ENCODE assay signal across 9 cellular contexts in the genomic region with DNA sequence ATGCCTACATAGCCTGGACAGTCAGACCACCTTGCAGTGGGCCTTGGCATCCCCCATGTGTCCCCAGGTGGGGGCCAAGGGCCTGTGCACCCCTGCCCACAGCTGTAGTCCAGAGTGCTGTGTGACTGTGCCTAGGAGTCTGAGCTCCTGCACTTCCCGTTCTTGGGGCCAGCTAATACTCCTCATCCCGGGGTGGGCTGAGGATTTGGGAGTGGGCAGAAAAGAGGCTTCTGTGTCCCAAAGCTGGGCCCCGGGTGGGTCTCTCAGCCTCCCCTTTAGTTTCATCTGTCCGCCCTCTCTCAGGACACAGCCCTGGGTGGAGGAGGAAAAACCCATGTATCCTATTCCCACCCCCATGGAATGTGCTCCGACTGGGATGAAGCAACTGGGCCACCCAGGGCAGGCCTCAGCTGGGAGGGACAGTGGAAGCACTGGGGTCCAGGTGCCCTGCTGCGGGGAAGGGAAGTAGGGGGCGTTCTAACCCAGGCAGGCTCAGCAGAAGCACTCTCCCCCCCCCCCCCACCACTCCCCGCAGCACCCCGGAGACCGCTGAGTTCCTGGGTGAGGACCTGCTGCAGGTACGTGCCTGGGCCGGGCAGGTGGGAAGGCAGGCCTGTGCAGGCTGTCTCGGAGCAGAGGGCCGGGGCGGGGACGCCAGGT. TPM values are rescaled to one million over a fixed set of nuclear protein-coding genes. Genes with fewer than 3 reads are reported as not detected.
DNase-seq lines count a peak whose midpoint lies in the region; ATAC-seq and TF ChIP-seq lines count a peak whose summit lies in the region.
"Had no signal": no experiment of that assay in that cellular context is flagged by ENCODE, and none has a peak within 500 bp of the region (broad histone marks: within the 10 kb centered on the region; RNA-seq: fewer than 3 reads in every experiment).

No MANE protein-coding gene starts in this region.

- no peaks in the 10 kb centered on the region for H3K9me2 ChIP-seq in PC-3 (replicated peaks; ENCODE audit: low read length)

- BruUV-seq in PC-3 (replicated peaks; lab: Mats Ljungman, UMichigan) = no TSS peak

- H3K27ac ChIP-seq in PC-3 (ENCODE audit: low read length) (no peak overlapping the region), parathyroid adenoma (no peak overlapping the region)

- ATAC-seq in PC-3 (no peak), GM18505 (IDR thresholded peaks at IDR 0.05; ENCODE audit: unreplicated experiment) (no peak)

- H2AFZ ChIP-seq in PC-3 (ENCODE audit: low read length) (no peak overlapping the region), parathyroid adenoma (no peak overlapping the region)

- peaks cover 7% of the 10 kb centered on the region; the same call in 1 of the 2 replicates for H3K36me3 ChIP-seq in ES-I3 (ENCODE audit: insufficient read depth, low read length)
- no peaks in the 10 kb centered on the region for H3K36me3 ChIP-seq in PC-3 (ENCODE audit: low read depth, low read length)
- no peaks in the 10 kb centered on the region for H3K36me3 ChIP-seq in parathyroid adenoma (ENCODE audit: control insufficient read depth, insufficient read depth, low read length)

- no peak for TF ChIP-seq CTCF in PC-3 (conservative IDR thresholded peaks at IDR 0.05; ENCODE audit: low read depth, low read length)
- no peak for TF ChIP-seq CTCF in epithelial cell of esophagus (IDR thresholded peaks at IDR 0.05; ENCODE audit: insufficient read depth, low read depth, low read length, missing control alignments)
- TF ChIP-seq CTCF in parathyroid adenoma (IDR thresholded peaks at IDR 0.05) = no peak

- H3K79me2 ChIP-seq in PC-3 (ENCODE audit: low read length) = 0 out of 2 replicates have a peak, but pooled peaks cover 6% of the 10 kb centered on the region
- peaks cover 2% of the 10 kb centered on the region for H3K79me2 ChIP-seq in parathyroid adenoma

- DNase-seq in PC-3 (no peak), epithelial cell of esophagus (ENCODE audit: low read depth) (peak; percentile 86), NCI-H1048 (lab: John Stamatoyannopoulos, UW) (no peak), superior temporal gyrus (ENCODE audit: extremely low spot score) (no peak), HPDE6-E6E7 (ENCODE audit: extremely low spot score) (no peak)
- DNase-seq: NCI-H446 had no signal

- no peaks in the 10 kb centered on the region for H3K9me3 ChIP-seq in ES-I3 (ENCODE audit: control insufficient read depth, insufficient read depth, low read length)
- H3K9me3 ChIP-seq in PC-3 (ENCODE audit: low read length) = no peaks in the 10 kb centered on the region
- H3K9me3 ChIP-seq in parathyroid adenoma (ENCODE audit: control insufficient read depth, low read length) = no peaks in the 10 kb centered on the region

- H4K20me1 ChIP-seq in PC-3 (ENCODE audit: low read length) = no peaks in the 10 kb centered on the region

- intact Hi-C loops in PC-3 (cut with micrococcal nuclease) = no loop called here

- CTCF ChIA-PET in PC-3 (lab: Charles Lee) = interaction anchor here (0.9 kb wide), 1 partner anchor 34 kb away, joined by 3 read pairs; no protein-coding TSS in a partner anchor

- POLR2A ChIA-PET in PC-3 (lab: Charles Lee; ENCODE audit: unreplicated experiment) = no interaction called here

- TF ChIP-seq POLR2A in GM18505 (IDR thresholded peaks at IDR 0.05; ENCODE audit: borderline replicate concordance, extremely low read depth, insufficient read depth, insufficient read length) = no peak

- H3K9ac ChIP-seq in ES-I3 (ENCODE audit: low read depth, low read length) (peak overlapping the region; percentile 53), PC-3 (ENCODE audit: low read length) (no peak overlapping the region), parathyroid adenoma (no peak overlapping the region)

- H3K27me3 ChIP-seq in PC-3 (ENCODE audit: low read length) = no peaks in the 10 kb centered on the region
- H3K27me3 ChIP-seq in parathyroid adenoma (ENCODE audit: control insufficient read depth, insufficient read depth, low read length) = no peaks in the 10 kb centered on the region

- peak overlapping the region; percentile 79 for H3K4me3 ChIP-seq in PC-3 (ENCODE audit: low read length)
- H3K4me3 ChIP-seq in epithelial cell of esophagus (ENCODE audit: low read length) = peak overlapping the region; percentile 95
- no peak overlapping the region for H3K4me3 ChIP-seq in parathyroid adenoma (ENCODE audit: low read depth, low read length)

- H3K4me1 ChIP-seq in ES-I3 (ENCODE audit: insufficient read depth, low read length) (peaks cover 11% of the 10 kb centered on the region; the same call in 1 of the 2 replicates), PC-3 (ENCODE audit: insufficient read depth, low read length) (peaks cover 9% of the 10 kb centered on the region; the same call in 1 of the 2 replicates), parathyroid adenoma (peaks cover 22% of the 10 kb centered on the region)

- H3K4me2 ChIP-seq in PC-3 (ENCODE audit: low read length) (peak overlapping the region; percentile 90), parathyroid adenoma (ENCODE audit: low read length) (peak overlapping the region; percentile 87)

- no peaks in the 10 kb centered on the region for H3F3A ChIP-seq in PC-3 (ENCODE audit: low read length, unreplicated experiment)

RNA-seq across cellular contexts. Expression of a gene that starts 1.3 kb away (rescaled TPM):
- 18.0 and 23.2 TPM in 2 replicates for total RNA-seq in PC-3 (2014; rRNA removed)

RNA-seq across cellular contexts. Expression of a gene that starts 17.8 kb away (rescaled TPM):
- total RNA-seq in PC-3 (2014; rRNA removed) = 36.9 and 51.3 TPM in 2 replicates

RNA-seq across cellular contexts. Expression of a gene that starts 32.1 kb away (rescaled TPM):
- 49.1 and 55.7 TPM in 2 replicates for total RNA-seq in PC-3 (2014; rRNA removed)

RNA-seq across cellular contexts. Expression of a gene that starts 34.7 kb away (rescaled TPM):
- total RNA-seq in PC-3 (2014; rRNA removed) = 1,612 and 2,325 TPM in 2 replicates

RNA-seq across cellular contexts. Expression of a gene that starts 45.4 kb away (rescaled TPM):
- 32.9 and 45.4 TPM in 2 replicates for total RNA-seq in PC-3 (2014; rRNA removed)
